ENCODE assay signal across 23 cellular contexts in the genomic region with DNA sequence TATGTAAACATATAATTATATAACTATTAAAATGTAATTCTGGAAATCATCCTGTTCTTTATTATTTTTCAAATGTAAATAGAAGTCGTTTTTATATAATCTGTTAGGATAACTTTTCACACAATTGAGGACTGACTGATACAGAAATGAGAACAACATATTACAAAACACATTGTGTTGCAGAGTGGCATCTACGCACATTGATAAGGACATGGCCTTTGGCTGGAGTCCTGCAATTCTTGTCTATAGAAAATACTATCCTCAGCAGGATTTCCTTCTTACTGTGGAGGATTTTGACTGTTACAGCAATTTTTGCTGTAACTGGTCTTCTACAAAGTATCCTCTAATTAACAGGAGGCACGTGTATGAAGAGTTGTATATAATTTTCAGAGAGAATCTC.
"Had no signal": no experiment of that assay in that cellular context is flagged by ENCODE, and none has a peak within 500 bp of the region (broad histone marks: within the 10 kb centered on the region; RNA-seq: fewer than 3 reads in every experiment).

No MANE protein-coding gene starts in this region.

- H3K27me3 ChIP-seq: ascending aorta, brain microvascular endothelial cell, left lung, neutrophil, ovary, SJSA1, stomach, upper lobe of left lung had no signal

- FAIRE-seq: small intestine had no signal

- H3K27ac ChIP-seq: ascending aorta, brain microvascular endothelial cell, epithelial cell of prostate, left lung, neutrophil, ovary, psoas muscle, SJSA1, stomach, WERI-Rb-1 had no signal

- H3K4me1 ChIP-seq: ascending aorta, left lung, SJSA1 had no signal

- H3K36me3 ChIP-seq: ascending aorta, brain microvascular endothelial cell, left lung, neutrophil, ovary, SJSA1, stomach, upper lobe of left lung, WERI-Rb-1 had no signal

- ATAC-seq: activated CD8-positive, alpha-beta T cell treated with anti-CD3 and anti-CD28 coated beads, Interleukin-2, amount 10 ng/mL, durations not matched to agents 7 days and 5 days; activated naive CD4-positive, alpha-beta T cell treated with anti-CD3 and anti-CD28 coated beads, Interleukin-2, amount 50 U/mL, for 72 hours; left lung; natural killer cell; psoas muscle; sciatic nerve; stimulated activated memory B cell treated with anti-CD40 and anti-IgM and Interleukin-4, amounts not matched to agents 10 μg/mL and 1 μg/mL and 100 μg/mL, for 72 hours had no signal

- H3K4me3 ChIP-seq: ascending aorta, left lung, ovary, psoas muscle, SJSA1, stomach, upper lobe of left lung had no signal

- DNase-seq: activated CD4-positive, alpha-beta T cell treated with anti-CD3 and anti-CD28 coated beads for 1 hour; activated CD4-positive, alpha-beta T cell treated with anti-CD3 and anti-CD28 coated beads, Interleukin-2, amount 50 U/mL, for 1 hour; activated CD8-positive, alpha-beta T cell treated with anti-CD3 and anti-CD28 coated beads, Interleukin-2, amount 10 ng/mL, durations not matched to agents 7 days and 5 days; activated T-cell treated with anti-CD3 and anti-CD28 coated beads, Interleukin-2, amount 50 U/mL, for 1 hour; brain microvascular endothelial cell; central memory CD4-positive, alpha-beta T cell; left lung; midbrain; natural killer cell; ovary; psoas muscle; small intestine; stimulated activated CD4-positive, alpha-beta T cell treated with anti-CD3 and anti-CD28 coated beads, Interleukin-15, amount 100 ng/mL, for 24 hours; stomach; upper lobe of left lung; WERI-Rb-1 had no signal

- H3K9me3 ChIP-seq: ascending aorta, left lung, neutrophil, ovary, psoas muscle, SJSA1, stomach, upper lobe of left lung had no signal
